In the genomic region with DNA sequence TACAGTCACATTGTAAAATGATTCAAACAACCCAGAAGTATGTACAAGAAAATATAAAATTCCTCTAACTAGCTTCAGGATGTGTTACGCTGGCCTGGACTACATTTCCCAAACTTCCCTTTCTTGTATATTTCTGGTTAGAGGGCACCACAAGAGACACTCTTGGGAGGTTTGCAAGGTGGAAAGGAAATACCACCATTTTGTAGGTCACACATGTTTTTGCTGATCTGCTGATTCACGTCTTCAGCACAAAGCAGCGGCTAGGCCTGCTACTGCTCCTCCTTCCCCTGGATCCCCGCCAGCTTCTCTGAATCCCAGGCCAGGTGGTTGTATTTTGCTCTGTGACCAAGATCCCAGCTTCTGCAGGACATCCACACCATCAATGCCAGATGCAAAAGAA, we compare ENCODE assay signal across 8 cellular contexts.
DNase-seq lines count a peak whose midpoint lies in the region; ATAC-seq and TF ChIP-seq lines count a peak whose summit lies in the region.

No MANE protein-coding gene starts in this region.

- ATAC-seq in T-cell (replicated peaks in 1 of 4) (no peak), HG02884 (IDR thresholded peaks at IDR 0.05; ENCODE audit: unreplicated experiment) (no peak), HG03520 (IDR thresholded peaks at IDR 0.05; ENCODE audit: unreplicated experiment) (no peak), gastroesophageal sphincter (no peak)

- TF ChIP-seq POLR2A in gastroesophageal sphincter (IDR thresholded peaks at IDR 0.05): no peak

- CTCF ChIA-PET in T-cell (lab: Charles Lee): no interaction called here

- no peak overlapping the region for H3K4me3 Mint-ChIP-seq in mesothelial cell of epicardium
- H3K4me3 Mint-ChIP-seq in T-cell: no peak overlapping the region

- 52 to 100% methylated on average over 1 to 3 of the region's 4 CpGs for WGBS in gastroesophageal sphincter (ENCODE audit: low coverage in 1 of 2), 2 donors

- no peak for TF ChIP-seq EP300 in gastroesophageal sphincter (IDR thresholded peaks at IDR 0.05)

- TF ChIP-seq CTCF in mesothelial cell of epicardium (IDR thresholded peaks at IDR 0.05; ENCODE audit: unreplicated experiment) (no peak), gastroesophageal sphincter (IDR thresholded peaks at IDR 0.05) (no peak)

- H3K27ac ChIP-seq in angular gyrus (ENCODE audit: low read depth, low read length) (peak overlapping the region; percentile 58), gastroesophageal sphincter (peak overlapping the region in 1 of 4 donors; percentile 1)

- H3K4me1 Mint-ChIP-seq in mesothelial cell of epicardium (peaks cover 20% of the 10 kb centered on the region), T-cell (peaks cover 0 to 15% (median 0%) of the 10 kb centered on the region in 3 donors)

- no peak overlapping the region for H3K4me3 ChIP-seq in gastroesophageal sphincter

- no peaks in the 10 kb centered on the region for H3K9me3 ChIP-seq in gastroesophageal sphincter

- H3K27me3 Mint-ChIP-seq in mesothelial cell of epicardium (ENCODE audit: low read depth): no peaks in the 10 kb centered on the region
- no peaks in the 10 kb centered on the region for H3K27me3 Mint-ChIP-seq in T-cell

- DNase-seq in DMS79 (lab: John Stamatoyannopoulos, UW) (peak; percentile 65), NCI-H146 treated with DMSO at 0.1 percent for 48 hours (lab: John Stamatoyannopoulos, UW; ENCODE audit: unreplicated experiment) (peak; percentile 51), mesothelial cell of epicardium (ENCODE audit: low spot score in 2 of 2, unreplicated experiment in 2 of 2) (peak in 1 of 2 experiments; percentile 49), T-cell (no peak)

- peaks cover 0 to 17% of the 10 kb centered on the region in 2 donors for H3K36me3 ChIP-seq in gastroesophageal sphincter

- H3K36me3 Mint-ChIP-seq in mesothelial cell of epicardium: peaks cover 2% of the 10 kb centered on the region
- peaks cover 12% of the 10 kb centered on the region for H3K36me3 Mint-ChIP-seq in T-cell

- POLR2A ChIA-PET in T-cell (lab: Charles Lee): interaction anchor here in 1 of 2 donors (0.5 kb wide), 1 partner anchor 20 kb away, joined by 5 read pairs; no protein-coding TSS in a partner anchor

- no peaks in the 10 kb centered on the region for H3K27me3 ChIP-seq in gastroesophageal sphincter

- H3K4me1 ChIP-seq in gastroesophageal sphincter: peaks cover 0 to 17% (median 5%) of the 10 kb centered on the region in 3 donors

- H3K27ac Mint-ChIP-seq in mesothelial cell of epicardium (peak overlapping the region; percentile 60), T-cell (no peak overlapping the region)

- H3K9me3 Mint-ChIP-seq in mesothelial cell of epicardium: peaks cover 17% of the 10 kb centered on the region
- peaks cover 0 to 7% (median 3%) of the 10 kb centered on the region in 3 donors for H3K9me3 Mint-ChIP-seq in T-cell

Comparison
In these comparisons a context has a peak if more than half of its experiments do, and no peak if none do; other contexts are left out.
1. DNase-seq: peak in DMS79 (single experiment) and NCI-H146 treated with DMSO at 0.1 percent for 48 hours (single experiment); none in T-cell (0 of 34).